Comparison of ENCODE assay signal across 8 cellular contexts in genomic region chr4:18075823-18076433, GRCh38. TPM values are rescaled to one million over a fixed set of nuclear protein-coding genes. Genes with fewer than 3 reads are reported as not detected.
DNase-seq lines count a peak whose midpoint lies in the region; ATAC-seq and TF ChIP-seq lines count a peak whose summit lies in the region.

No MANE protein-coding gene starts in this region.

- H3K4me3 Mint-ChIP-seq in CD4-positive, alpha-beta memory T cell, result peak overlapping the region in 1 of 8 donors; percentile 22
- H3K4me3 Mint-ChIP-seq in activated T-cell treated with anti-CD3 and anti-CD28 coated beads, Interleukin-2, amount 50 U/mL, for 4 hours, result no peak overlapping the region
- H3K4me3 Mint-ChIP-seq in nephron progenitor cell, result no peak overlapping the region

- H3K36me3 Mint-ChIP-seq in CD4-positive, alpha-beta memory T cell, result no peaks in the 10 kb centered on the region
- H3K36me3 Mint-ChIP-seq in activated T-cell treated with anti-CD3 and anti-CD28 coated beads, Interleukin-2, amount 50 U/mL, for 4 hours (ENCODE audit: insufficient read depth), result no peaks in the 10 kb centered on the region
- no peaks in the 10 kb centered on the region for H3K36me3 Mint-ChIP-seq in nephron progenitor cell (ENCODE audit: low read depth)

- H3K27ac ChIP-seq in CD4-positive, alpha-beta memory T cell (ENCODE audit: low read depth, low read length), result no peak overlapping the region
- no peak overlapping the region for H3K27ac ChIP-seq in aorta (ENCODE audit: low read depth in 1 of 2, low read length in 2 of 2)

- no peak overlapping the region for H3K4me3 ChIP-seq in CD4-positive, alpha-beta memory T cell (ENCODE audit: low read length in 2 of 2)
- H3K4me3 ChIP-seq in NB4 (ENCODE audit: low read depth, low read length) (no peak overlapping the region), aorta (ENCODE audit: low read length in 2 of 2) (no peak overlapping the region)

- DNase-seq in CD4-positive, alpha-beta memory T cell, result peak; percentile 20 to 52 (median 44)
- DNase-seq in NB4 (ENCODE audit: low read depth) (peak; percentile 74), left kidney (ENCODE audit: low read depth, low spot score) (peak; percentile 16), aorta (peak in 1 of 2 donors; percentile 44), nephron progenitor cell (no peak), OCI-M2 (lab: John Stamatoyannopoulos, UW; ENCODE audit: unreplicated experiment) (no peak)
- no peak for DNase-seq in activated T-cell treated with anti-CD3 and anti-CD28 coated beads, Interleukin-2, amount 50 U/mL, for 4 hours

- peaks cover 0 to 16% (median 7%) of the 10 kb centered on the region in 8 donors for H3K9me3 Mint-ChIP-seq in CD4-positive, alpha-beta memory T cell
- H3K9me3 Mint-ChIP-seq in activated T-cell treated with anti-CD3 and anti-CD28 coated beads, Interleukin-2, amount 50 U/mL, for 4 hours, result peaks cover 11% of the 10 kb centered on the region
- H3K9me3 Mint-ChIP-seq in nephron progenitor cell, result no peaks in the 10 kb centered on the region

- no peak for TF ChIP-seq POLR2A in NB4 (IDR thresholded peaks at IDR 0.05; ENCODE audit: extremely low read depth, insufficient read length)

- WGBS in aorta, 2 donors, result 70 to 72% methylated on average over 8 of the region's 8 CpGs

- H3K9me3 ChIP-seq in CD4-positive, alpha-beta memory T cell (ENCODE audit: control insufficient read depth in 1 of 2, low read length in 2 of 2), result no peaks in the 10 kb centered on the region
- H3K9me3 ChIP-seq in aorta (ENCODE audit: control insufficient read depth, low read length), result no peaks in the 10 kb centered on the region

- H3K27ac Mint-ChIP-seq in CD4-positive, alpha-beta memory T cell, result peak overlapping the region in 1 of 7 donors; percentile 31
- no peak overlapping the region for H3K27ac Mint-ChIP-seq in nephron progenitor cell

- CTCF ChIA-PET in CD4-positive, alpha-beta memory T cell (lab: Charles Lee; ENCODE audit: partially characterized antibody), result no interaction called here

- POLR2A ChIA-PET in CD4-positive, alpha-beta memory T cell (lab: Charles Lee; ENCODE audit: partially characterized antibody), result no interaction called here

- ATAC-seq in GM19463 (IDR thresholded peaks at IDR 0.05; ENCODE audit: unreplicated experiment), result peak; percentile 36
- ATAC-seq in activated T-cell treated with anti-CD3 and anti-CD28 coated beads, Interleukin-2, amount 50 U/mL, for 4 hours, result peak; percentile 48 to 65
- ATAC-seq in aorta (ENCODE audit: low FRiP score), result peak; percentile 60

- no peaks in the 10 kb centered on the region for H3K4me1 ChIP-seq in CD4-positive, alpha-beta memory T cell (ENCODE audit: insufficient read depth, low read length)
- H3K4me1 ChIP-seq in aorta (ENCODE audit: control insufficient read depth in 1 of 2, insufficient read depth in 2 of 2, low read length in 2 of 2), result no peaks in the 10 kb centered on the region

- H3K36me3 ChIP-seq in CD4-positive, alpha-beta memory T cell (ENCODE audit: insufficient read depth, low read length), result no peaks in the 10 kb centered on the region
- no peaks in the 10 kb centered on the region for H3K36me3 ChIP-seq in aorta (ENCODE audit: control insufficient read depth in 1 of 2, insufficient read depth in 2 of 2, low read length in 1 of 2)

- H3K4me1 Mint-ChIP-seq in CD4-positive, alpha-beta memory T cell, result peaks cover 3 to 9% (median 6%) of the 10 kb centered on the region in 4 donors
- H3K4me1 Mint-ChIP-seq in activated T-cell treated with anti-CD3 and anti-CD28 coated beads, Interleukin-2, amount 50 U/mL, for 4 hours (ENCODE audit: low read depth), result peaks cover 5% of the 10 kb centered on the region
- H3K4me1 Mint-ChIP-seq in nephron progenitor cell, result no peaks in the 10 kb centered on the region

- TF ChIP-seq CTCF in NB4 (IDR thresholded peaks at IDR 0.05; ENCODE audit: low read depth, low read length), result peak; percentile 53
- no peak for TF ChIP-seq CTCF in nephron progenitor cell (IDR thresholded peaks at IDR 0.05)

- no peaks in the 10 kb centered on the region for H3K27me3 ChIP-seq in CD4-positive, alpha-beta memory T cell (ENCODE audit: insufficient read depth, low read length)
- H3K27me3 ChIP-seq in aorta (ENCODE audit: control insufficient read depth in 1 of 2, insufficient read depth in 2 of 2, low read length in 1 of 2), result peaks cover 0 to 1% of the 10 kb centered on the region in 2 donors

- H3K27me3 Mint-ChIP-seq in CD4-positive, alpha-beta memory T cell, result peaks cover 21 to 24% of the 10 kb centered on the region in 2 donors
- peaks cover 27% of the 10 kb centered on the region for H3K27me3 Mint-ChIP-seq in activated T-cell treated with anti-CD3 and anti-CD28 coated beads, Interleukin-2, amount 50 U/mL, for 4 hours (ENCODE audit: low read depth)
- H3K27me3 Mint-ChIP-seq in nephron progenitor cell (ENCODE audit: low read depth, poor library complexity), result peaks cover 5% of the 10 kb centered on the region

- intact Hi-C loops in CD4-positive, alpha-beta memory T cell (cut with micrococcal nuclease), result no loop called here
- intact Hi-C loops in aorta (cut with DNase I), result no loop called here

RNA-seq across cellular contexts. Expression of gene LCORL, which starts 54.4 kb away (rescaled TPM):
- total RNA-seq in CD4-positive, alpha-beta memory T cell, result 10 to 100 TPM; 11.3 to 14.5 TPM
- 1 to 10 TPM; 5.9 to 6.8 TPM for polyA plus RNA-seq in CD4-positive, alpha-beta memory T cell
- total RNA-seq in activated T-cell treated with anti-CD3 and anti-CD28 coated beads, Interleukin-2, amount 50 U/mL, for 4 hours, result 1 to 10 TPM; 5.7 to 6.6 (median 5.7) TPM
- total RNA-seq in aorta, result 10 to 100 TPM in 1 of 2 donors, 1 to 10 TPM in 1; 7.9 to 14.7 TPM
- 1 to 10 TPM; 1.7 to 2.9 TPM for polyA plus RNA-seq in aorta

Comparison
In these comparisons a context has a peak if more than half of its experiments do, and no peak if none do; other contexts are left out.
1. DNase-seq: peak in CD4-positive, alpha-beta memory T cell (5 of 5), NB4 (single experiment) and left kidney (single experiment); none in activated T-cell treated with anti-CD3 and anti-CD28 coated beads, Interleukin-2, amount 50 U/mL, for 4 hours (single experiment), nephron progenitor cell (single experiment) and OCI-M2 (single experiment).
2. Peak in every context shown above with its lines, with median percentiles within 50 percentile points of each other: ATAC-seq.